26 cellular contexts compared by ENCODE assay signal in the genomic region with DNA sequence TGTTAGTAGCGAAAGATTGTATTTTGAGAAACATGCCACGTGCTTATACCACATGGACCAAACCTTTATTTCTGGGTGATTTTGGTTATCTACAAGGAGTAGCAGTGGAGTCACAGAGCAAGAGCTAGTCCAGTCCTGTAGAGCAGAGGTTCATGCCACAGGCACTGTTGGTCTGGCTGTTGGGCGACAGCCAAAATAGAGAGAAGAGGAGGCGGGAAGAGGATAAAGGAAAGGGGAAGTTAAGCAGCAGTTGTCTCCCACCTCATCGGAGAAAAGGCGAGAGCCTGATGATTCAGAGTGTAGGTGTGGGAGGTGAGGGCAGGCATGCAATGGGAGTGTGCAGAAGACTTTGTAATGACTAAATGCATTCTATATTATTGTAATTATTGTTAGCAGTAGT.
DNase-seq lines count a peak whose midpoint lies in the region; ATAC-seq, FAIRE-seq and TF ChIP-seq lines count a peak whose summit lies in the region.
"Had no signal": no experiment of that assay in that cellular context is flagged by ENCODE, and none has a peak within 500 bp of the region (broad histone marks: within the 10 kb centered on the region; RNA-seq: fewer than 3 reads in every experiment).

No MANE protein-coding gene starts in this region.

- no peak overlapping the region for H3K27ac Mint-ChIP-seq in MCF 10A (ENCODE audit: low read depth, unreplicated experiment)
- H3K27ac Mint-ChIP-seq: activated naive CD8-positive, alpha-beta T cell; activated T-helper 2 cell treated with anti-CD3 and anti-CD28 coated beads, Interferon-gamma antibody, Interleukin-2, Interleukin-4, amounts not matched to agents 10 μg/mL and 5 μg/mL and 100 μg/mL, durations not matched to agents 14 hours and 24 hours and 36 hours; natural killer cell; type B pancreatic cell had no signal

- no peaks in the 10 kb centered on the region for H3K4me1 ChIP-seq in breast epithelium
- H3K4me1 ChIP-seq in RWPE2 (ENCODE audit: insufficient read depth, poor library complexity, severe bottlenecking) = no peaks in the 10 kb centered on the region
- no peaks in the 10 kb centered on the region for H3K4me1 ChIP-seq in foreskin keratinocyte
- peaks cover 22% of the 10 kb centered on the region for H3K4me1 ChIP-seq in smooth muscle cell (ENCODE audit: low read depth)
- H3K4me1 ChIP-seq: BLaER1, parathyroid adenoma had no signal

- no peak overlapping the region for H2AFZ ChIP-seq in smooth muscle cell (ENCODE audit: low read depth)
- H2AFZ ChIP-seq: parathyroid adenoma had no signal

- H3K36me3 Mint-ChIP-seq in MCF 10A (ENCODE audit: insufficient read depth, unreplicated experiment) = no peaks in the 10 kb centered on the region
- H3K36me3 Mint-ChIP-seq: activated naive CD8-positive, alpha-beta T cell; natural killer cell had no signal

- TF ChIP-seq POLR2A in breast epithelium (IDR thresholded peaks at IDR 0.05) = no peak

- H3K27me3 ChIP-seq in breast epithelium = no peaks in the 10 kb centered on the region
- H3K27me3 ChIP-seq in RWPE2 (ENCODE audit: insufficient read depth, poor library complexity, severe bottlenecking) = peaks cover 19% of the 10 kb centered on the region
- peaks cover 26% of the 10 kb centered on the region for H3K27me3 ChIP-seq in foreskin keratinocyte
- no peaks in the 10 kb centered on the region for H3K27me3 ChIP-seq in smooth muscle cell (ENCODE audit: low read depth)
- H3K27me3 ChIP-seq: BLaER1 had no signal

- DNase-seq in MCF 10A (ENCODE audit: unreplicated experiment) = peak; percentile 43
- DNase-seq in breast epithelium (ENCODE audit: low spot score in 2 of 2) = no peak
- no peak for DNase-seq in RWPE2 (ENCODE audit: low spot score)
- DNase-seq in foreskin keratinocyte = peak; percentile 40 to 62
- DNase-seq in urothelium cell line (ENCODE audit: low spot score) = no peak
- DNase-seq in activated T-cell treated with anti-CD3 and anti-CD28 coated beads, Interleukin-2, amount 50 U/mL, for 48 hours = no peak
- DNase-seq in smooth muscle cell (lab: John Stamatoyannopoulos, UW; ENCODE audit: unreplicated experiment) = no peak
- DNase-seq: activated CD4-positive, alpha-beta T cell treated with anti-CD3 and anti-CD28 coated beads, Interleukin-2, amount 50 U/mL, for 1 hour; DND-41; effector CD8-positive, alpha-beta T cell; left colon; natural killer cell; NCI-H1105 treated with DMSO at 0.1 percent for 48 hours; NCI-H526 treated with DMSO at 0.1 percent for 48 hours; stimulated activated CD4-positive, alpha-beta T cell treated with anti-CD3 and anti-CD28 coated beads, Interleukin-15, amount 100 ng/mL, for 24 hours; SW 1271 had no signal

- H3K4me3 Mint-ChIP-seq in MCF 10A (ENCODE audit: unreplicated experiment) = no peak overlapping the region
- H3K4me3 Mint-ChIP-seq: activated naive CD8-positive, alpha-beta T cell; natural killer cell; type B pancreatic cell had no signal

- H3F3A ChIP-seq in smooth muscle cell (ENCODE audit: low read depth) = no peaks in the 10 kb centered on the region

- H3K4me1 Mint-ChIP-seq in MCF 10A (ENCODE audit: insufficient read depth, unreplicated experiment) = no peaks in the 10 kb centered on the region
- H3K4me1 Mint-ChIP-seq: natural killer cell had no signal

- H3K9me3 ChIP-seq in breast epithelium (no peaks in the 10 kb centered on the region), RWPE2 (ENCODE audit: severe bottlenecking) (no peaks in the 10 kb centered on the region), smooth muscle cell (replicated peaks; ENCODE audit: low read depth) (no peaks in the 10 kb centered on the region)

- FAIRE-seq in urothelium cell line (lab: Jason Lieb, UNC) = no peak
- FAIRE-seq: GM12891, HTR-8/SVneo, TTC549 had no signal

- TF ChIP-seq CTCF in MCF 10A (IDR thresholded peaks at IDR 0.05; ENCODE audit: unreplicated experiment) = no peak
- TF ChIP-seq CTCF in breast epithelium (IDR thresholded peaks at IDR 0.05) = no peak
- TF ChIP-seq CTCF in RWPE2 (IDR thresholded peaks at IDR 0.05; ENCODE audit: poor library complexity, severe bottlenecking) = no peak
- no peak for TF ChIP-seq CTCF in foreskin keratinocyte (conservative IDR thresholded peaks at IDR 0.05)
- TF ChIP-seq CTCF in smooth muscle cell (IDR thresholded peaks at IDR 0.05; ENCODE audit: borderline replicate concordance, insufficient read depth, poor library complexity, severe bottlenecking) = no peak

- H3K36me3 ChIP-seq in breast epithelium (no peaks in the 10 kb centered on the region), RWPE2 (ENCODE audit: low read depth) (no peaks in the 10 kb centered on the region), smooth muscle cell (ENCODE audit: low read depth) (no peaks in the 10 kb centered on the region)

- H3K27ac ChIP-seq in breast epithelium (no peak overlapping the region), RWPE2 (ENCODE audit: poor library complexity, severe bottlenecking) (no peak overlapping the region), foreskin keratinocyte (no peak overlapping the region), smooth muscle cell (ENCODE audit: low read depth) (no peak overlapping the region)
- H3K27ac ChIP-seq: BLaER1, parathyroid adenoma had no signal

- no peaks in the 10 kb centered on the region for H3K79me2 ChIP-seq in smooth muscle cell (ENCODE audit: low read depth)
- H3K79me2 ChIP-seq: parathyroid adenoma had no signal

- H3K4me2 ChIP-seq in smooth muscle cell = no peak overlapping the region
- H3K4me2 ChIP-seq: BLaER1 had no signal

- CTCF ChIA-PET in MCF 10A (lab: Yijun Ruan, JAX) = no interaction called here

- peaks cover 82% of the 10 kb centered on the region for H3K27me3 Mint-ChIP-seq in MCF 10A (ENCODE audit: insufficient read depth, unreplicated experiment)
- H3K27me3 Mint-ChIP-seq: type B pancreatic cell had no signal

- BruUV-seq in MCF 10A (replicated peaks; lab: Mats Ljungman, UMichigan) = no TSS peak

- peaks cover 12% of the 10 kb centered on the region for H4K20me1 ChIP-seq in smooth muscle cell (ENCODE audit: low read depth)

- no peak overlapping the region for H3K9ac ChIP-seq in smooth muscle cell (ENCODE audit: low read depth)
- H3K9ac ChIP-seq: BLaER1, parathyroid adenoma had no signal

- intact Hi-C loops in MCF 10A (cut with micrococcal nuclease) = no loop called here
- intact Hi-C loops in breast epithelium (cut with DNase I; ENCODE audit: low total_unique reads) = no loop called here

- ATAC-seq in RWPE2 (ENCODE audit: low read depth) (peak; percentile 41; the same call in 1 of the 3 replicates), foreskin keratinocyte (peak; percentile 82), HG03432 (IDR thresholded peaks at IDR 0.05; ENCODE audit: unreplicated experiment) (no peak)
- ATAC-seq: left colon, natural killer cell, sciatic nerve had no signal

- WGBS in smooth muscle cell (ENCODE audit: low lambda C conversion rate) = 63% methylated on average over 6 of the region's 6 CpGs

- POLR2A ChIA-PET in MCF 10A (lab: Yijun Ruan, JAX) = no interaction called here

- no peak overlapping the region for H3K4me3 ChIP-seq in breast epithelium
- no peak overlapping the region for H3K4me3 ChIP-seq in RWPE2 (ENCODE audit: severe bottlenecking)
- no peak overlapping the region for H3K4me3 ChIP-seq in smooth muscle cell
- H3K4me3 ChIP-seq: BLaER1 had no signal

- no peaks in the 10 kb centered on the region for H3K9me3 Mint-ChIP-seq in MCF 10A (ENCODE audit: unreplicated experiment)
- H3K9me3 Mint-ChIP-seq: activated T-helper 2 cell treated with anti-CD3 and anti-CD28 coated beads, Interferon-gamma antibody, Interleukin-2, Interleukin-4, amounts not matched to agents 10 μg/mL and 5 μg/mL and 100 μg/mL, durations not matched to agents 14 hours and 24 hours and 36 hours had no signal

Comparison
In these comparisons a context has a peak if more than half of its experiments do, and no peak if none do; other contexts are left out.
1. DNase-seq: peak in MCF 10A (single experiment) and foreskin keratinocyte (2 of 2); none in breast epithelium (0 of 2), RWPE2 (single experiment), urothelium cell line (single experiment), activated T-cell treated with anti-CD3 and anti-CD28 coated beads, Interleukin-2, amount 50 U/mL, for 48 hours (0 of 2) and smooth muscle cell (single experiment).